1 cellular context compared by ENCODE assay signal in the genomic region with DNA sequence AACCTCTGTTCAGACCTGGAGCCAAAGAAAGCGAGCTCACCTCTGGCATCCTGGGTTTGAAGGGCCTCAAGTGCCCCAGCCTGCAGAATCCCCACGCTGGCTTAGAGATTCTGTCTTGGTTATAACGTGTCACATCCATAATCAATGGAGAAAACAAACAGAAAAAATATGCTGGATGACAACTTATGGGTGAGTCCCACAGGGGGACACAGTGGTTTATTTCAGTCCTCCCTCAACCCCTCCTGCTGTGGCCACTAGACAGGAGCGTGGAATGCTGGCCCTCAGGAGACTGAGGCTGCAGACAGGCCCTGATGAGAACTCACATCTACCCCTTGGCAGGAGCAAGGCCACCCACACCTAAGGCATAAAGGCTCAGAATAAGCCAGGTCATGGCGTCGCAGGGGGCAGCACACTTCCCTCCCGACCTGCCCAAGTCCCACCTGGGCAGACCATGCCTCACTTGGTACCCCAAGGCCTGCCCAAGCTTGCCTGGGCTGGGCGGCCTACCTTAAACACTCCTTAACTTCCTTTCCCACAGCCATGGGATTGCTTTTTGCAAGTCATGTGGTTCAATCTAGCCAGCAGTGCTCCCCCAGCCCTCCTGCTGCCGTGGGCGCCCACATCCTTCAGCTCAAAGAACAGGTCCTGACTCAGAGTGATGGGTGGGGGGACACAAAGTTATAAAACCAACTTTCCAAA.
TF ChIP-seq lines count a peak whose summit lies in the region.

No MANE protein-coding gene starts in this region.

TF ChIP-seq in HepG2, 621 proteins besides CTCF, POLR2A, EP300 and RAD21 (continued from another document and continues in another):
- TF ChIP-seq RFXAP (CRISPR knock-in tag; IDR thresholded peaks at IDR 0.05; ENCODE audit: borderline replicate concordance) (no peak), NPAS2 (CRISPR knock-in tag; IDR thresholded peaks at IDR 0.05; ENCODE audit: borderline replicate concordance) (no peak), ZNF350 (CRISPR knock-in tag; IDR thresholded peaks at IDR 0.05; ENCODE audit: borderline replicate concordance, low read depth) (no peak), PHF21A (CRISPR knock-in tag; IDR thresholded peaks at IDR 0.05) (no peak), RARG (CRISPR knock-in tag; IDR thresholded peaks at IDR 0.05; ENCODE audit: low read depth) (no peak), ZNF224 (CRISPR knock-in tag; IDR thresholded peaks at IDR 0.05) (no peak), ZEB1 (IDR thresholded peaks at IDR 0.05; ENCODE audit: insufficient replicate concordance, low read depth) (no peak), ZNF530 (CRISPR knock-in tag; IDR thresholded peaks at IDR 0.05; ENCODE audit: low read depth) (no peak), ZNF253 (CRISPR knock-in tag; IDR thresholded peaks at IDR 0.05; ENCODE audit: borderline replicate concordance) (0 out of 2 replicates have a peak, but pooled peaks have one; percentile 36), JUNB (CRISPR knock-in tag; IDR thresholded peaks at IDR 0.05; ENCODE audit: borderline replicate concordance) (no peak), ZC3H13 (CRISPR knock-in tag; IDR thresholded peaks at IDR 0.05) (peak; percentile 80), MED1 (CRISPR knock-in tag; IDR thresholded peaks at IDR 0.05) (peak; percentile 17; the same call in 1 of the 2 replicates), ZNF17 (CRISPR knock-in tag; IDR thresholded peaks at IDR 0.05) (no peak), ISL2 (CRISPR knock-in tag; IDR thresholded peaks at IDR 0.05) (no peak), CHD4 (IDR thresholded peaks at IDR 0.05; ENCODE audit: borderline replicate concordance, low read length) (no peak), HIVEP1 (CRISPR knock-in tag; IDR thresholded peaks at IDR 0.05) (0 out of 2 replicates have a peak, but pooled peaks have one; percentile 23), KMT2B (CRISPR knock-in tag; IDR thresholded peaks at IDR 0.05) (no peak), ZNF569 (CRISPR knock-in tag; IDR thresholded peaks at IDR 0.05; ENCODE audit: borderline replicate concordance) (no peak), ZNF496 (CRISPR knock-in tag; IDR thresholded peaks at IDR 0.05; ENCODE audit: insufficient replicate concordance) (no peak), TBX2 (CRISPR knock-in tag; IDR thresholded peaks at IDR 0.05; ENCODE audit: borderline replicate concordance) (no peak), TARDBP (CRISPR knock-in tag; IDR thresholded peaks at IDR 0.05) (no peak), ZNF382 (CRISPR knock-in tag; IDR thresholded peaks at IDR 0.05; ENCODE audit: borderline replicate concordance) (no peak), ZNF143 (CRISPR knock-in tag; IDR thresholded peaks at IDR 0.05) (no peak), GATA4 (IDR thresholded peaks at IDR 0.05; ENCODE audit: borderline replicate concordance, low read depth) (no peak), PITX1 (CRISPR knock-in tag; IDR thresholded peaks at IDR 0.05) (no peak), SRSF4 (IDR thresholded peaks at IDR 0.05; ENCODE audit: low read depth, low read length, poor library complexity, severe bottlenecking) (no peak), ZNF33B (CRISPR knock-in tag; IDR thresholded peaks at IDR 0.05) (no peak), EZH2 (conservative IDR thresholded peaks at IDR 0.05; ENCODE audit: low read depth, low read length) (no peak), RCOR2 (CRISPR knock-in tag; IDR thresholded peaks at IDR 0.05) (no peak)
- TF ChIP-seq, protein P1, sequence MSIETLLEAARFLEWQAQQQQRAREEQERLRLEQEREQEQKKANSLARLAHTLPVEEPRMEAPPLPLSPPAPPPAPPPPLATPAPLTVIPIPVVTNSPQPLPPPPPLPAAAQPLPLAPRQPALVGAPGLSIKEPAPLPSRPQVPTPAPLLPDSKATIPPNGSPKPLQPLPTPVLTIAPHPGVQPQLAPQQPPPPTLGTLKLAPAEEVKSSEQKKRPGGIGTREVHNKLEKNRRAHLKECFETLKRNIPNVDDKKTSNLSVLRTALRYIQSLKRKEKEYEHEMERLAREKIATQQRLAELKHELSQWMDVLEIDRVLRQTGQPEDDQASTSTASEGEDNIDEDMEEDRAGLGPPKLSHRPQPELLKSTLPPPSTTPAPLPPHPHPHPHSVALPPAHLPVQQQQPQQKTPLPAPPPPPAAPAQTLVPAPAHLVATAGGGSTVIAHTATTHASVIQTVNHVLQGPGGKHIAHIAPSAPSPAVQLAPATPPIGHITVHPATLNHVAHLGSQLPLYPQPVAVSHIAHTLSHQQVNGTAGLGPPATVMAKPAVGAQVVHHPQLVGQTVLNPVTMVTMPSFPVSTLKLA (IDR thresholded peaks at IDR 0.05) = no peak
- TF ChIP-seq, protein P2, sequence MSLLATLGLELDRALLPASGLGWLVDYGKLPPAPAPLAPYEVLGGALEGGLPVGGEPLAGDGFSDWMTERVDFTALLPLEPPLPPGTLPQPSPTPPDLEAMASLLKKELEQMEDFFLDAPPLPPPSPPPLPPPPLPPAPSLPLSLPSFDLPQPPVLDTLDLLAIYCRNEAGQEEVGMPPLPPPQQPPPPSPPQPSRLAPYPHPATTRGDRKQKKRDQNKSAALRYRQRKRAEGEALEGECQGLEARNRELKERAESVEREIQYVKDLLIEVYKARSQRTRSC (CRISPR knock-in tag; IDR thresholded peaks at IDR 0.05; ENCODE audit: low read depth) = no peak
- TF ChIP-seq, protein P3, sequence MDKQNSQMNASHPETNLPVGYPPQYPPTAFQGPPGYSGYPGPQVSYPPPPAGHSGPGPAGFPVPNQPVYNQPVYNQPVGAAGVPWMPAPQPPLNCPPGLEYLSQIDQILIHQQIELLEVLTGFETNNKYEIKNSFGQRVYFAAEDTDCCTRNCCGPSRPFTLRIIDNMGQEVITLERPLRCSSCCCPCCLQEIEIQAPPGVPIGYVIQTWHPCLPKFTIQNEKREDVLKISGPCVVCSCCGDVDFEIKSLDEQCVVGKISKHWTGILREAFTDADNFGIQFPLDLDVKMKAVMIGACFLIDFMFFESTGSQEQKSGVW (CRISPR knock-in tag; IDR thresholded peaks at IDR 0.05; ENCODE audit: borderline replicate concordance) = no peak
- TF ChIP-seq, protein P4, sequence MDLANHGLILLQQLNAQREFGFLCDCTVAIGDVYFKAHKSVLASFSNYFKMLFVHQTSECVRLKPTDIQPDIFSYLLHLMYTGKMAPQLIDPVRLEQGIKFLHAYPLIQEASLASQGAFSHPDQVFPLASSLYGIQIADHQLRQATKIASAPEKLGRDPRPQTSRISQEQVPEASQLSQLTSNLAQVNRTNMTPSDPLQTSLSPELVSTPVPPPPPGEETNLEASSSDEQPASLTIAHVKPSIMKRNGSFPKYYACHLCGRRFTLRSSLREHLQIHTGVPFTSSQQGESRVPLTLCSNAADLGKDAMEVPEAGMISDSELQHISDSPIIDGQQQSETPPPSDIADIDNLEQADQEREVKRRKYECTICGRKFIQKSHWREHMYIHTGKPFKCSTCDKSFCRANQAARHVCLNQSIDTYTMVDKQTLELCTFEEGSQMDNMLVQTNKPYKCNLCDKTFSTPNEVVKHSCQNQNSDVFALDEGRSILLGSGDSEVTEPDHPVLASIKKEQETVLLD (CRISPR knock-in tag; IDR thresholded peaks at IDR 0.05; ENCODE audit: low read depth) = no peak
- TF ChIP-seq, protein P5, sequence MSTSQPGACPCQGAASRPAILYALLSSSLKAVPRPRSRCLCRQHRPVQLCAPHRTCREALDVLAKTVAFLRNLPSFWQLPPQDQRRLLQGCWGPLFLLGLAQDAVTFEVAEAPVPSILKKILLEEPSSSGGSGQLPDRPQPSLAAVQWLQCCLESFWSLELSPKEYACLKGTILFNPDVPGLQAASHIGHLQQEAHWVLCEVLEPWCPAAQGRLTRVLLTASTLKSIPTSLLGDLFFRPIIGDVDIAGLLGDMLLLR (CRISPR knock-in tag; IDR thresholded peaks at IDR 0.05) = no peak
- TF ChIP-seq, protein P6, sequence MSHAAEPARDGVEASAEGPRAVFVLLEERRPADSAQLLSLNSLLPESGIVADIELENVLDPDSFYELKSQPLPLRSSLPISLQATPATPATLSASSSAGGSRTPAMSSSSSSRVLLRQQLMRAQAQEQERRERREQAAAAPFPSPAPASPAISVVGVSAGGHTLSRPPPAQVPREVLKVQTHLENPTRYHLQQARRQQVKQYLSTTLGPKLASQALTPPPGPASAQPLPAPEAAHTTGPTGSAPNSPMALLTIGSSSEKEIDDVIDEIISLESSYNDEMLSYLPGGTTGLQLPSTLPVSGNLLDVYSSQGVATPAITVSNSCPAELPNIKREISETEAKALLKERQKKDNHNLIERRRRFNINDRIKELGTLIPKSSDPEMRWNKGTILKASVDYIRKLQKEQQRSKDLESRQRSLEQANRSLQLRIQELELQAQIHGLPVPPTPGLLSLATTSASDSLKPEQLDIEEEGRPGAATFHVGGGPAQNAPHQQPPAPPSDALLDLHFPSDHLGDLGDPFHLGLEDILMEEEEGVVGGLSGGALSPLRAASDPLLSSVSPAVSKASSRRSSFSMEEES (CRISPR knock-in tag; IDR thresholded peaks at IDR 0.05) = no peak
- TF ChIP-seq, protein P7, sequence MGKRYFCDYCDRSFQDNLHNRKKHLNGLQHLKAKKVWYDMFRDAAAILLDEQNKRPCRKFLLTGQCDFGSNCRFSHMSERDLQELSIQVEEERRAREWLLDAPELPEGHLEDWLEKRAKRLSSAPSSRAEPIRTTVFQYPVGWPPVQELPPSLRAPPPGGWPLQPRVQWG (CRISPR knock-in tag; IDR thresholded peaks at IDR 0.05; ENCODE audit: borderline replicate concordance, low read depth) = no peak
- TF ChIP-seq, protein P8, sequence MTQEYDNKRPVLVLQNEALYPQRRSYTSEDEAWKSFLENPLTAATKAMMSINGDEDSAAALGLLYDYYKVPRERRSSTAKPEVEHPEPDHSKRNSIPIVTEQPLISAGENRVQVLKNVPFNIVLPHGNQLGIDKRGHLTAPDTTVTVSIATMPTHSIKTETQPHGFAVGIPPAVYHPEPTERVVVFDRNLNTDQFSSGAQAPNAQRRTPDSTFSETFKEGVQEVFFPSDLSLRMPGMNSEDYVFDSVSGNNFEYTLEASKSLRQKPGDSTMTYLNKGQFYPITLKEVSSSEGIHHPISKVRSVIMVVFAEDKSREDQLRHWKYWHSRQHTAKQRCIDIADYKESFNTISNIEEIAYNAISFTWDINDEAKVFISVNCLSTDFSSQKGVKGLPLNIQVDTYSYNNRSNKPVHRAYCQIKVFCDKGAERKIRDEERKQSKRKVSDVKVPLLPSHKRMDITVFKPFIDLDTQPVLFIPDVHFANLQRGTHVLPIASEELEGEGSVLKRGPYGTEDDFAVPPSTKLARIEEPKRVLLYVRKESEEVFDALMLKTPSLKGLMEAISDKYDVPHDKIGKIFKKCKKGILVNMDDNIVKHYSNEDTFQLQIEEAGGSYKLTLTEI (CRISPR knock-in tag; conservative IDR thresholded peaks at IDR 0.05) = no peak
- TF ChIP-seq, protein P9, sequence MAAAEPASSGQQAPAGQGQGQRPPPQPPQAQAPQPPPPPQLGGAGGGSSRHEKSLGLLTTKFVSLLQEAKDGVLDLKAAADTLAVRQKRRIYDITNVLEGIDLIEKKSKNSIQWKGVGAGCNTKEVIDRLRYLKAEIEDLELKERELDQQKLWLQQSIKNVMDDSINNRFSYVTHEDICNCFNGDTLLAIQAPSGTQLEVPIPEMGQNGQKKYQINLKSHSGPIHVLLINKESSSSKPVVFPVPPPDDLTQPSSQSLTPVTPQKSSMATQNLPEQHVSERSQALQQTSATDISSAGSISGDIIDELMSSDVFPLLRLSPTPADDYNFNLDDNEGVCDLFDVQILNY (CRISPR knock-in tag; conservative IDR thresholded peaks at IDR 0.05) = no peak
- TF ChIP-seq, protein P10, sequence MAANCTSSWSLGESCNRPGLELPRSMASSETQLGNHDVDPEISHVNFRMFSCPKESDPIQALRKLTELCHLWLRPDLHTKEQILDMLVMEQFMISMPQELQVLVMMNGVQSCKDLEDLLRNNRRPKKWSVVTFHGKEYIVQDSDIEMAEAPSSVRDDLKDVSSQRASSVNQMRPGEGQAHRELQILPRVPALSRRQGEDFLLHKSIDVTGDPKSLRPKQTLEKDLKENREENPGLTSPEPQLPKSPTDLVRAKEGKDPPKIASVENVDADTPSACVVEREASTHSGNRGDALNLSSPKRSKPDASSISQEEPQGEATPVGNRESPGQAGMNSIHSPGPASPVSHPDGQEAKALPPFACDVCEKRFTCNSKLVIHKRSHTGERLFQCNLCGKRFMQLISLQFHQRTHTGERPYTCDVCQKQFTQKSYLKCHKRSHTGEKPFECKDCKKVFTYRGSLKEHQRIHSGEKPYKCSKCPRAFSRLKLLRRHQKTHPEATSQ (CRISPR knock-in tag; IDR thresholded peaks at IDR 0.05; ENCODE audit: borderline replicate concordance) = no peak
- TF ChIP-seq, protein P11, sequence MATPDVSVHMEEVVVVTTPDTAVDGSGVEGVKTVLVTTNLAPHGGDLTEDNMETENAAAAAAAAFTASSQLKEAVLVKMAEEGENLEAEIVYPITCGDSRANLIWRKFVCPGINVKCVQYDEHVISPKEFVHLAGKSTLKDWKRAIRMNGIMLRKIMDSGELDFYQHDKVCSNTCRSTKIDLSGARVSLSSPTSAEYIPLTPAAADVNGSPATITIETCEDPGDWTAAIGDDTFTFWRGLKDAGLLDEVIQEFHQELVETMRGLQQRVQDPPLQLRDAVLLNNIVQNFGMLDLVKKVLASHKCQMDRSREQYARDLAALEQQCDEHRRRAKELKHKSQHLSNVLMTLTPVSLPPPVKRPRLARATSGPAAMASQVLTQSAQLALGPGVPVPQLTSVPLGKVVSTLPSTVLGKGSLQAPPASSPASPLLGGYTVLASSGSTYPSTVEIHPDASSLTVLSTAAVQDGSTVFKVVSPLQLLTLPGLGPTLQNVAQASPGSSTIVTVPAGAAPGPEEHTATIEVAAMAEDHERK (CRISPR knock-in tag; IDR thresholded peaks at IDR 0.05; ENCODE audit: low read depth) = no peak
- TF ChIP-seq, protein P12, sequence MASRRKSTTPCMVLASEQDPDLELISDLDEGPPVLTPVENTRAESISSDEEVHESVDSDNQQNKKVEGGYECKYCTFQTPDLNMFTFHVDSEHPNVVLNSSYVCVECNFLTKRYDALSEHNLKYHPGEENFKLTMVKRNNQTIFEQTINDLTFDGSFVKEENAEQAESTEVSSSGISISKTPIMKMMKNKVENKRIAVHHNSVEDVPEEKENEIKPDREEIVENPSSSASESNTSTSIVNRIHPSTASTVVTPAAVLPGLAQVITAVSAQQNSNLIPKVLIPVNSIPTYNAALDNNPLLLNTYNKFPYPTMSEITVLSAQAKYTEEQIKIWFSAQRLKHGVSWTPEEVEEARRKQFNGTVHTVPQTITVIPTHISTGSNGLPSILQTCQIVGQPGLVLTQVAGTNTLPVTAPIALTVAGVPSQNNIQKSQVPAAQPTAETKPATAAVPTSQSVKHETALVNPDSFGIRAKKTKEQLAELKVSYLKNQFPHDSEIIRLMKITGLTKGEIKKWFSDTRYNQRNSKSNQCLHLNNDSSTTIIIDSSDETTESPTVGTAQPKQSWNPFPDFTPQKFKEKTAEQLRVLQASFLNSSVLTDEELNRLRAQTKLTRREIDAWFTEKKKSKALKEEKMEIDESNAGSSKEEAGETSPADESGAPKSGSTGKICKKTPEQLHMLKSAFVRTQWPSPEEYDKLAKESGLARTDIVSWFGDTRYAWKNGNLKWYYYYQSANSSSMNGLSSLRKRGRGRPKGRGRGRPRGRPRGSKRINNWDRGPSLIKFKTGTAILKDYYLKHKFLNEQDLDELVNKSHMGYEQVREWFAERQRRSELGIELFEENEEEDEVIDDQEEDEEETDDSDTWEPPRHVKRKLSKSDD (CRISPR knock-in tag; IDR thresholded peaks at IDR 0.05; ENCODE audit: low read depth) = no peak
- TF ChIP-seq, protein P13, sequence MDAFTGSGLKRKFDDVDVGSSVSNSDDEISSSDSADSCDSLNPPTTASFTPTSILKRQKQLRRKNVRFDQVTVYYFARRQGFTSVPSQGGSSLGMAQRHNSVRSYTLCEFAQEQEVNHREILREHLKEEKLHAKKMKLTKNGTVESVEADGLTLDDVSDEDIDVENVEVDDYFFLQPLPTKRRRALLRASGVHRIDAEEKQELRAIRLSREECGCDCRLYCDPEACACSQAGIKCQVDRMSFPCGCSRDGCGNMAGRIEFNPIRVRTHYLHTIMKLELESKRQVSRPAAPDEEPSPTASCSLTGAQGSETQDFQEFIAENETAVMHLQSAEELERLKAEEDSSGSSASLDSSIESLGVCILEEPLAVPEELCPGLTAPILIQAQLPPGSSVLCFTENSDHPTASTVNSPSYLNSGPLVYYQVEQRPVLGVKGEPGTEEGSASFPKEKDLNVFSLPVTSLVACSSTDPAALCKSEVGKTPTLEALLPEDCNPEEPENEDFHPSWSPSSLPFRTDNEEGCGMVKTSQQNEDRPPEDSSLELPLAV (CRISPR knock-in tag; conservative IDR thresholded peaks at IDR 0.05; ENCODE audit: low read depth) = no peak; the same call in 1 of the 2 replicates
